In the genomic region with DNA sequence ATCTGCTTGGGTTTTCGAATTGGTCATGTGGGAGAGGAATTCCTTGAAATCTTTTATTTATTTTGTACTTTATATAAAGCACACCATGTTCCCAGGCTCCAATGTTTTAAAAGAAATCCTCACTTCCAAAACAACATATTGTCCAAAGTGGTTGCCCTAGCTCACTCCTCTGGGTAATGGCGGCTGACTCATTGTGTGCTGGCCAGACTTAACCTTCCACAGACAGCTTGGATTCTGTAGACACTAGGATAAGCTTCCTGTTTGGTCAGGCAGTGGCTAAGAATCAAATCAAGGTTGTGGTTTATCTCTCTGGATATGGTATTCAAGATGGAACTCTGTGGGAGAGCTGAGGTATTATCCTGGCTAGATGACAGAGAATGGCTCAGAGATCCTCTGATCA, we compare ENCODE assay signal across 12 cellular contexts. TPM values are rescaled to one million over a fixed set of nuclear protein-coding genes. Genes with fewer than 3 reads are reported as not detected.
DNase-seq lines count a peak whose midpoint lies in the region; ATAC-seq and TF ChIP-seq lines count a peak whose summit lies in the region.
"Had no signal": no experiment of that assay in that cellular context is flagged by ENCODE, and none has a peak within 500 bp of the region (broad histone marks: within the 10 kb centered on the region; RNA-seq: fewer than 3 reads in every experiment).

No MANE protein-coding gene starts in this region.

- ATAC-seq in HG02759 (IDR thresholded peaks at IDR 0.05; ENCODE audit: unreplicated experiment), result no peak
- ATAC-seq: stimulated activated naive CD8-positive, alpha-beta T cell treated with anti-CD3 and anti-CD28 coated beads, Interleukin-15, Interleukin-2, amounts not matched to agents 100 U/mL and 50 U/mL, for 24 hours had no signal

- no peaks in the 10 kb centered on the region for H3K27me3 ChIP-seq in SJCRH30

- DNase-seq in Daoy (ENCODE audit: low read depth), result peak; percentile 95
- peak; percentile 16 to 45 for DNase-seq in SJCRH30
- DNase-seq in fibroblast of mammary gland (ENCODE audit: low read depth), result peak; percentile 100
- DNase-seq in pulmonary artery endothelial cell (ENCODE audit: low read depth, low spot score), result peak; percentile 26
- no peak for DNase-seq in NCI-H2081 treated with DMSO at 0.1 percent for 48 hours (lab: John Stamatoyannopoulos, UW)
- no peak for DNase-seq in NCI-H1048 (lab: John Stamatoyannopoulos, UW)
- DNase-seq in activated gamma-delta T cell treated with Interleukin-2 at 50 U/mL for 16 hours, result no peak
- DNase-seq: activated naive CD8-positive, alpha-beta T cell treated with anti-CD3 and anti-CD28 coated beads for 36 hours; GF-D8; NCI-H524 treated with DMSO at 0.1 percent for 48 hours; stimulated activated naive CD8-positive, alpha-beta T cell treated with anti-CD3 and anti-CD28 coated beads, Interleukin-15, Interleukin-2, amounts not matched to agents 100 U/mL and 50 U/mL, for 24 hours had no signal

- H3K9me3 ChIP-seq in SJCRH30 (replicated peaks), result no peaks in the 10 kb centered on the region

- 0 out of 2 replicates have a peak, but pooled peaks cover 5% of the 10 kb centered on the region for H3K4me1 ChIP-seq in SJCRH30

- H3K4me3 ChIP-seq in SJCRH30, result no peak overlapping the region
- H3K4me3 ChIP-seq in fibroblast of mammary gland (ENCODE audit: control insufficient read depth, low read depth, low read length), result no peak overlapping the region

- H3K36me3 ChIP-seq in SJCRH30, result no peaks in the 10 kb centered on the region

- TF ChIP-seq CTCF in fibroblast of mammary gland (conservative IDR thresholded peaks at IDR 0.05; ENCODE audit: control insufficient read depth, insufficient read depth, low read depth, low read length), result no peak

- no peak overlapping the region for H3K27ac ChIP-seq in SJCRH30

RNA-seq across cellular contexts. Expression of a gene that starts 55.8 kb away (rescaled TPM):
- total RNA-seq in Daoy (2014; rRNA removed; shearing (Covaris generic)), result 3.6 and 7.1 TPM in 2 replicates
- 22.4 and 27.2 TPM in 2 replicates for total RNA-seq in SJCRH30 (2014; rRNA removed; shearing (Covaris generic))
- total RNA-seq in pulmonary artery endothelial cell, result 7.0 and 13.3 TPM in 2 replicates

Comparison
In these comparisons a context has a peak if more than half of its experiments do, and no peak if none do; other contexts are left out.
1. DNase-seq: peak in Daoy (single experiment), SJCRH30 (2 of 2), fibroblast of mammary gland (single experiment) and pulmonary artery endothelial cell (single experiment); none in NCI-H2081 treated with DMSO at 0.1 percent for 48 hours (single experiment), NCI-H1048 (single experiment) and activated gamma-delta T cell treated with Interleukin-2 at 50 U/mL for 16 hours (single experiment).